In the genomic region with DNA sequence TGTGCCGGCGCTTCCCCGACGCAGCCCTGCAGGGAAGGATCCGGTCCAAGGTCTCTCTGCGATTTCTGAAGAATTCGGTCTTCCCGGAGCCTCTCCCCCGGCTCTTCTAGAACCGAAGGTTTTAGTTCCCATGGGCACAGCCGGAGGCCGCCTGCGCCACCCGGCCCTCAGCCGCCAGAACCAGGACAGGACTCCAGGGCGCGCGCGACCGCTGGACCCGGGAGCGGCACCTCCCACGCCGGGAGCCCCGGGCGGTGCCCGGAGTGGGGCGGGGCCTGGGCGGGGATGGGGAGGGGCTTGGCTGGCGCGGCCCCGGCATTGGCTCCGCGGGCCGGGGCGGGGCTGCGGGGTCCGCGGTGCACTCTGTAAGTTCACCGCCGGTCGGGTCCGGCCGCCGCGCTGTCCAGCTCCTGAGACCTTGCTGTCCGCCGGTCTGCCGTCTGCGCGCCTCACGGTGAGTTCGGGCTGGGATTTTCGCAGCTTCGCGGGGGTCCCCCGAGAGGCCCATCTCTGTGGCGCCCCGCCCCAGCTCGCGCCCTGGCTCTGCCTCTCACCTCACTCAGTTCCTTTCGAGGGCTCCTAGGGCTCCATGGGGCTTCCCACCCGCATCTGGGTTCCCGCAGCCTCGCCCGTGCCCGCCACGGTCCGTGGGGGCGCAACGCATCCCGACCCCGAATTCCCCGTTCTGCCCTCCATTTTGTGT, we compare ENCODE assay signal across 8 cellular contexts. TPM values are rescaled to one million over a fixed set of nuclear protein-coding genes. Genes with fewer than 3 reads are reported as not detected.
DNase-seq lines count a peak whose midpoint lies in the region; ATAC-seq and TF ChIP-seq lines count a peak whose summit lies in the region.

A gene with protein sequence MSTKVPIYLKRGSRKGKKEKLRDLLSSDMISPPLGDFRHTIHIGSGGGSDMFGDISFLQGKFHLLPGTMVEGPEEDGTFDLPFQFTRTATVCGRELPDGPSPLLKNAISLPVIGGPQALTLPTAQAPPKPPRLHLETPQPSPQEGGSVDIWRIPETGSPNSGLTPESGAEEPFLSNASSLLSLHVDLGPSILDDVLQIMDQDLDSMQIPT (plus strand): TSS at position 366 of the 703 bp plus-strand sequence. CDS start 6,033 bp downstream, outside the sequence.

- WGBS in thyroid gland, 2 donors: 0 to 1% methylated on average over 25 to 32 of the region's 74 CpGs

- H3K9me3 ChIP-seq in cardiac muscle cell (ENCODE audit: low read depth) (no peaks in the 10 kb centered on the region), parathyroid adenoma (ENCODE audit: control insufficient read depth, low read length) (no peaks in the 10 kb centered on the region), thyroid gland (no peaks in the 10 kb centered on the region)

- peak within 1 kb of the TSS; percentile 69 for H3K4me3 ChIP-seq in Jurkat, Clone E6-1 (ENCODE audit: low read length)
- H3K4me3 ChIP-seq in cardiac muscle cell: peak within 1 kb of the TSS; percentile 50
- peak within 1 kb of the TSS; percentile 73 for H3K4me3 ChIP-seq in parathyroid adenoma (ENCODE audit: low read depth, low read length)
- H3K4me3 ChIP-seq in thyroid gland (replicated peaks in 1 of 3): peak within 1 kb of the TSS; percentile 67 to 89 (median 88)

- H3K9ac ChIP-seq in parathyroid adenoma: no peak within 1 kb of the TSS

- peak; percentile 74 for ATAC-seq in GM21447 (IDR thresholded peaks at IDR 0.05; ENCODE audit: unreplicated experiment)

- H3K27ac ChIP-seq in cardiac muscle cell (no peak within 1 kb of the TSS), parathyroid adenoma (peak within 1 kb of the TSS; percentile 79), thyroid gland (peak within 1 kb of the TSS; percentile 79 to 91 (median 82))

- H3K4me1 ChIP-seq in cardiac muscle cell (ENCODE audit: low read depth) (peaks cover 9% of the 10 kb centered on the region), parathyroid adenoma (peaks cover 5% of the 10 kb centered on the region), thyroid gland (peaks cover 45 to 73% of the 10 kb centered on the region in 2 donors)

- H3K4me2 ChIP-seq in parathyroid adenoma (ENCODE audit: low read length): peak within 1 kb of the TSS; percentile 74

- intact Hi-C loops in thyroid gland (cut with DNase I): no loop called here

- peak; percentile 87 to 96 for TF ChIP-seq POLR2A in thyroid gland (IDR thresholded peaks at IDR 0.05)

- H3K79me2 ChIP-seq in parathyroid adenoma: no peaks in the 10 kb centered on the region

- H3K27me3 ChIP-seq in cardiac muscle cell: peaks cover 13% of the 10 kb centered on the region
- no peaks in the 10 kb centered on the region for H3K27me3 ChIP-seq in parathyroid adenoma (ENCODE audit: control insufficient read depth, insufficient read depth, low read length)
- no peaks in the 10 kb centered on the region for H3K27me3 ChIP-seq in thyroid gland

- H3K36me3 ChIP-seq in cardiac muscle cell (no peaks in the 10 kb centered on the region), parathyroid adenoma (ENCODE audit: control insufficient read depth, insufficient read depth, low read length) (no peaks in the 10 kb centered on the region), thyroid gland (no peaks in the 10 kb centered on the region)

- DNase-seq in D341Med (ENCODE audit: low spot score) (peak; percentile 95), SKM-1 treated with dmso at 0.1 percent for 144 hours (lab: John Stamatoyannopoulos, UW; ENCODE audit: unreplicated experiment) (peak; percentile 46), cardiac muscle cell (ENCODE audit: low read depth in 1 of 2, low spot score in 1 of 2) (peak; percentile 90 to 94), thyroid gland (peak; percentile 92 to 93)
- no peak for DNase-seq in Jurkat, Clone E6-1 (ENCODE audit: low read depth, low spot score)
- peak; percentile 39 for DNase-seq in activated naive CD8-positive, alpha-beta T cell treated with anti-CD3 and anti-CD28 coated beads, Interleukin-2, amount 50 U/mL, for 16 hours (ENCODE audit: low read depth, low spot score)

- peak within 1 kb of the TSS; percentile 79 for H2AFZ ChIP-seq in parathyroid adenoma

- TF ChIP-seq CTCF in cardiac muscle cell (IDR thresholded peaks at IDR 0.05; ENCODE audit: low read depth, low read length): no peak
- no peak for TF ChIP-seq CTCF in parathyroid adenoma (IDR thresholded peaks at IDR 0.05)
- TF ChIP-seq CTCF in thyroid gland (IDR thresholded peaks at IDR 0.05): no peak

RNA-seq across cellular contexts. Expression of the gene that starts here (rescaled TPM):
- not detected for polyA plus RNA-seq in Jurkat, Clone E6-1 (2012; ENCODE audit: insufficient read depth, insufficient read length)
- total RNA-seq in cardiac muscle cell (1.1 and 2.1 TPM in 2 replicates), thyroid gland (10 to 100 TPM; 20.6 to 35.7 (median 25.2) TPM)
- 0.26 and 1.5 TPM in 2 replicates for polyA plus RNA-seq in cardiac muscle cell
